Comparison of ENCODE assay signal across 8 cellular contexts in genomic region chr1:50968884-50969610, GRCh38. TPM values are rescaled to one million over a fixed set of nuclear protein-coding genes. Genes with fewer than 3 reads are reported as not detected.
DNase-seq lines count a peak whose midpoint lies in the region; ATAC-seq and TF ChIP-seq lines count a peak whose summit lies in the region.

No MANE protein-coding gene starts in this region.

- H3K9me3 Mint-ChIP-seq in naive B cell = no peaks in the 10 kb centered on the region

- peaks cover 18 to 25% (median 21%) of the 10 kb centered on the region in 3 donors for H3K4me1 Mint-ChIP-seq in naive B cell

- no peak for TF ChIP-seq EP300 in esophagus muscularis mucosa (IDR thresholded peaks at IDR 0.05)
- no peak for TF ChIP-seq EP300 in tibial nerve (IDR thresholded peaks at IDR 0.05)

- H3K9me3 ChIP-seq in esophagus muscularis mucosa (no peaks in the 10 kb centered on the region), tibial nerve (no peaks in the 10 kb centered on the region)

- peak; percentile 30 to 55 for ATAC-seq in naive B cell (ENCODE audit: low read depth in 2 of 2)

- H3K27me3 Mint-ChIP-seq in naive B cell = peaks cover 7 to 22% (median 16%) of the 10 kb centered on the region in 3 donors

- DNase-seq in DMS 273 (lab: John Stamatoyannopoulos, UW; ENCODE audit: unreplicated experiment) (peak; percentile 83), DMS 273 treated with DMSO at 0.1 percent for 48 hours (lab: John Stamatoyannopoulos, UW) (no peak), HFF-Myc (ENCODE audit: extremely low read depth, low read depth) (no peak), NCI-H345 treated with DMSO at 0.1 percent for 48 hours (lab: John Stamatoyannopoulos, UW; ENCODE audit: unreplicated experiment) (peak; percentile 64), activated T-cell treated with anti-CD3 and anti-CD28 coated beads for 48 hours (ENCODE audit: low read depth) (peak; percentile 33), esophagus muscularis mucosa (ENCODE audit: extremely low spot score) (no peak), naive B cell (peak; percentile 44), tibial nerve (ENCODE audit: low spot score in 2 of 2) (peak in 1 of 2 donors; percentile 9)

- intact Hi-C loops in esophagus muscularis mucosa (cut with DNase I) = no loop called here

- H3K27ac ChIP-seq in esophagus muscularis mucosa (replicated peaks in 1 of 4) = peak overlapping the region; percentile 95 to 99 (median 98)
- peak overlapping the region; percentile 92 to 98 (median 98) for H3K27ac ChIP-seq in tibial nerve

- WGBS in esophagus muscularis mucosa = 2% methylated on average over 8 of the region's 64 CpGs
- 0 to 1% methylated on average over 22 to 36 of the region's 64 CpGs for WGBS in tibial nerve, 2 donors

- no peaks in the 10 kb centered on the region for H3K36me3 Mint-ChIP-seq in naive B cell

- H3K4me3 Mint-ChIP-seq in naive B cell = peak overlapping the region; percentile 86 to 99 (median 96)

- H3K27ac Mint-ChIP-seq in naive B cell = peak overlapping the region; percentile 78 to 97 (median 90)

- H3K4me3 ChIP-seq in HFF-Myc (replicated peaks; ENCODE audit: low read depth, low read length) (peak overlapping the region; percentile 67), esophagus muscularis mucosa (peak overlapping the region; percentile 71 to 98 (median 82)), tibial nerve (peak overlapping the region; percentile 74 to 87 (median 76))

- TF ChIP-seq CTCF in HFF-Myc (IDR thresholded peaks at IDR 0.05; ENCODE audit: low read depth, low read length, missing control alignments) = no peak
- no peak for TF ChIP-seq CTCF in esophagus muscularis mucosa (IDR thresholded peaks at IDR 0.05)
- TF ChIP-seq CTCF in tibial nerve (IDR thresholded peaks at IDR 0.05) = no peak

- TF ChIP-seq POLR2A in esophagus muscularis mucosa (IDR thresholded peaks at IDR 0.05; ENCODE audit: low read depth) = no peak
- TF ChIP-seq POLR2A in tibial nerve (IDR thresholded peaks at IDR 0.05) = no peak

- H3K27me3 ChIP-seq in esophagus muscularis mucosa = no peaks in the 10 kb centered on the region
- H3K27me3 ChIP-seq in tibial nerve = peaks cover 0 to 7% of the 10 kb centered on the region in 2 donors

- H3K36me3 ChIP-seq in esophagus muscularis mucosa (peaks cover 0 to 3% (median 0%) of the 10 kb centered on the region in 4 donors), tibial nerve (no peaks in the 10 kb centered on the region)

- H3K4me1 ChIP-seq in esophagus muscularis mucosa = peaks cover 13 to 31% (median 21%) of the 10 kb centered on the region in 4 donors
- H3K4me1 ChIP-seq in tibial nerve = peaks cover 0 to 22% (median 6%) of the 10 kb centered on the region in 4 donors

RNA-seq across cellular contexts. Expression of gene CDKN2C, which starts 1.0 kb away (rescaled TPM):
- total RNA-seq in esophagus muscularis mucosa (10 to 100 TPM; 20.4 to 37.4 (median 27.0) TPM), tibial nerve (10 to 100 TPM; 16.1 to 30.2 (median 28.5) TPM)
- polyA plus RNA-seq in naive B cell (ENCODE audit: low read depth in 6 of 6) = 1 to 10 TPM in 3 of 6 donors, under 1 TPM in 2, not detected in 1; 0.57 to 1.1 (median 1.1) TPM

RNA-seq across cellular contexts. Expression of gene FAF1, which starts 9.0 kb away (rescaled TPM):
- total RNA-seq in esophagus muscularis mucosa = 10 to 100 TPM; 39.7 to 60.6 (median 42.9) TPM
- 10 to 100 TPM; 36.4 to 66.5 (median 43.2) TPM for polyA plus RNA-seq in naive B cell (ENCODE audit: low read depth in 6 of 6)
- 10 to 100 TPM; 25.1 to 55.7 (median 38.8) TPM for total RNA-seq in tibial nerve

Comparison
In these comparisons a context has a peak if more than half of its experiments do, and no peak if none do; other contexts are left out.
1. DNase-seq: peak in DMS 273 (single experiment), NCI-H345 treated with DMSO at 0.1 percent for 48 hours (single experiment), activated T-cell treated with anti-CD3 and anti-CD28 coated beads for 48 hours (single experiment) and naive B cell (single experiment); none in DMS 273 treated with DMSO at 0.1 percent for 48 hours (single experiment), HFF-Myc (single experiment) and esophagus muscularis mucosa (single experiment).
2. Peak in every context shown above with its lines, with median percentiles within 50 percentile points of each other: H3K4me3 ChIP-seq.